Comparison of ENCODE assay signal across 16 cellular contexts in genomic region chr5:19978466-19978865, GRCh38. TPM values are rescaled to one million over a fixed set of nuclear protein-coding genes. Genes with fewer than 3 reads are reported as not detected.
DNase-seq lines count a peak whose midpoint lies in the region; ATAC-seq lines count a peak whose summit lies in the region.
"Had no signal": no experiment of that assay in that cellular context is flagged by ENCODE, and none has a peak within 500 bp of the region (broad histone marks: within the 10 kb centered on the region; RNA-seq: fewer than 3 reads in every experiment).

No MANE protein-coding gene starts in this region.

- ATAC-seq in GM18520 (IDR thresholded peaks at IDR 0.05; ENCODE audit: unreplicated experiment), result no peak

- DNase-seq in M059J (ENCODE audit: low read depth), result peak; percentile 2
- DNase-seq in NCI-H446 treated with DMSO at 0.1 percent for 48 hours (lab: John Stamatoyannopoulos, UW), result peak; percentile 78
- peak; percentile 23 for DNase-seq in cerebellum (ENCODE audit: low spot score)
- DNase-seq in COLO829 (ENCODE audit: low spot score), result no peak
- DNase-seq in NCI-H2171 treated with DMSO at 0.1 percent for 48 hours (lab: John Stamatoyannopoulos, UW), result no peak
- DNase-seq in NCI-H2107 (lab: John Stamatoyannopoulos, UW), result no peak
- DNase-seq: CD4-positive, alpha-beta memory T cell; COR-L47; DMS153; DMS79 treated with DMSO at 0.1 percent for 48 hours; EL; GDM1; GM23248; H7 had no signal

RNA-seq across cellular contexts. Expression of gene CDH18, which starts 9.5 kb away (rescaled TPM):
- 1.9 and 4.1 TPM in 2 replicates for total RNA-seq in M059J (2014; rRNA removed; shearing (Covaris generic))
- 77.3 TPM for total RNA-seq in cerebellum
- total RNA-seq: B cell; CD4-positive, alpha-beta memory T cell had no signal

Comparison
In these comparisons a context has a peak if more than half of its experiments do, and no peak if none do; other contexts are left out.
1. DNase-seq: peak in M059J (single experiment), NCI-H446 treated with DMSO at 0.1 percent for 48 hours (single experiment) and cerebellum (single experiment); none in COLO829 (single experiment), NCI-H2171 treated with DMSO at 0.1 percent for 48 hours (single experiment) and NCI-H2107 (single experiment).
2. RNA of gene CDH18, which starts 9.5 kb away (total RNA-seq): 77.3 TPM in cerebellum (single experiment); 1.9 to 4.1 TPM in M059J; every median in the first group is over 10 times any median in the second.